1 cellular context compared by ENCODE assay signal in the genomic region with DNA sequence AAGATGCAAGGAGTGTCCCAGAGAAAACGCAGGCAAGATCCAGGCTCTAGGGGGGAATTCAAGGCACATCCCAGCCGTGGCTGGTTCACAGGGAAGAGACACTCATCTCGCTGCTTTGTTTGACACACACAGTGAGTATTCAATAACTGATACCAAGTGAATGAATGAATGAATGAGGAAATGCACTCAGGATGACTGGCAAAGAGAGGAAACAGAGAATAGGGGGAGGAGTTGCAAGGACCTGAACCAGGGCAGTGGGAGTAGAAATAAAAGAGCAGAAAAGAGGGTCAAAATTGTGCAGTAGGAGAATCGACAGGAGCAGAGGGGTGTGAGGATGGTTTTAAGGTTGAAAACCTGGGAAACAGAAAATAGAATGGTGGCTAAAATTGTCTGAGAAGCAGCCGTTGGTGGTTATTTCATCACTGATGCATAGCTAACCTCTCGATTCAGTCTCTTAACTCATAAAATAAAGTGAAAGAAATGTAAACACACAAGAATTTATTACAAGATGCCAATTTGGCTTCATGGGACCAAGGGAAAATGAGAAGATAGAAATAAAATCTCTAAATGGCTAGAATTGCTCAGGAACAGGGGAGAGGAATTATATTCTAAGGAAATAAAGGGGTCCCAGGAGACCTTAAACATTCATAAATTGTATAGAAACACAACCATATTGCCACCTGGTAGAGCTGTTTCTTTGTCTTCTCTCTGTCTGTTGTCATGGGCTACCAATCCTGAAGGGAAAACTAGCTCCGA.
TF ChIP-seq lines count a peak whose summit lies in the region.

No MANE protein-coding gene starts in this region.

TF ChIP-seq in GM23338, 12 proteins besides CTCF, POLR2A, EP300 and RAD21 (continued from another document):
- TF ChIP-seq, protein P1, sequence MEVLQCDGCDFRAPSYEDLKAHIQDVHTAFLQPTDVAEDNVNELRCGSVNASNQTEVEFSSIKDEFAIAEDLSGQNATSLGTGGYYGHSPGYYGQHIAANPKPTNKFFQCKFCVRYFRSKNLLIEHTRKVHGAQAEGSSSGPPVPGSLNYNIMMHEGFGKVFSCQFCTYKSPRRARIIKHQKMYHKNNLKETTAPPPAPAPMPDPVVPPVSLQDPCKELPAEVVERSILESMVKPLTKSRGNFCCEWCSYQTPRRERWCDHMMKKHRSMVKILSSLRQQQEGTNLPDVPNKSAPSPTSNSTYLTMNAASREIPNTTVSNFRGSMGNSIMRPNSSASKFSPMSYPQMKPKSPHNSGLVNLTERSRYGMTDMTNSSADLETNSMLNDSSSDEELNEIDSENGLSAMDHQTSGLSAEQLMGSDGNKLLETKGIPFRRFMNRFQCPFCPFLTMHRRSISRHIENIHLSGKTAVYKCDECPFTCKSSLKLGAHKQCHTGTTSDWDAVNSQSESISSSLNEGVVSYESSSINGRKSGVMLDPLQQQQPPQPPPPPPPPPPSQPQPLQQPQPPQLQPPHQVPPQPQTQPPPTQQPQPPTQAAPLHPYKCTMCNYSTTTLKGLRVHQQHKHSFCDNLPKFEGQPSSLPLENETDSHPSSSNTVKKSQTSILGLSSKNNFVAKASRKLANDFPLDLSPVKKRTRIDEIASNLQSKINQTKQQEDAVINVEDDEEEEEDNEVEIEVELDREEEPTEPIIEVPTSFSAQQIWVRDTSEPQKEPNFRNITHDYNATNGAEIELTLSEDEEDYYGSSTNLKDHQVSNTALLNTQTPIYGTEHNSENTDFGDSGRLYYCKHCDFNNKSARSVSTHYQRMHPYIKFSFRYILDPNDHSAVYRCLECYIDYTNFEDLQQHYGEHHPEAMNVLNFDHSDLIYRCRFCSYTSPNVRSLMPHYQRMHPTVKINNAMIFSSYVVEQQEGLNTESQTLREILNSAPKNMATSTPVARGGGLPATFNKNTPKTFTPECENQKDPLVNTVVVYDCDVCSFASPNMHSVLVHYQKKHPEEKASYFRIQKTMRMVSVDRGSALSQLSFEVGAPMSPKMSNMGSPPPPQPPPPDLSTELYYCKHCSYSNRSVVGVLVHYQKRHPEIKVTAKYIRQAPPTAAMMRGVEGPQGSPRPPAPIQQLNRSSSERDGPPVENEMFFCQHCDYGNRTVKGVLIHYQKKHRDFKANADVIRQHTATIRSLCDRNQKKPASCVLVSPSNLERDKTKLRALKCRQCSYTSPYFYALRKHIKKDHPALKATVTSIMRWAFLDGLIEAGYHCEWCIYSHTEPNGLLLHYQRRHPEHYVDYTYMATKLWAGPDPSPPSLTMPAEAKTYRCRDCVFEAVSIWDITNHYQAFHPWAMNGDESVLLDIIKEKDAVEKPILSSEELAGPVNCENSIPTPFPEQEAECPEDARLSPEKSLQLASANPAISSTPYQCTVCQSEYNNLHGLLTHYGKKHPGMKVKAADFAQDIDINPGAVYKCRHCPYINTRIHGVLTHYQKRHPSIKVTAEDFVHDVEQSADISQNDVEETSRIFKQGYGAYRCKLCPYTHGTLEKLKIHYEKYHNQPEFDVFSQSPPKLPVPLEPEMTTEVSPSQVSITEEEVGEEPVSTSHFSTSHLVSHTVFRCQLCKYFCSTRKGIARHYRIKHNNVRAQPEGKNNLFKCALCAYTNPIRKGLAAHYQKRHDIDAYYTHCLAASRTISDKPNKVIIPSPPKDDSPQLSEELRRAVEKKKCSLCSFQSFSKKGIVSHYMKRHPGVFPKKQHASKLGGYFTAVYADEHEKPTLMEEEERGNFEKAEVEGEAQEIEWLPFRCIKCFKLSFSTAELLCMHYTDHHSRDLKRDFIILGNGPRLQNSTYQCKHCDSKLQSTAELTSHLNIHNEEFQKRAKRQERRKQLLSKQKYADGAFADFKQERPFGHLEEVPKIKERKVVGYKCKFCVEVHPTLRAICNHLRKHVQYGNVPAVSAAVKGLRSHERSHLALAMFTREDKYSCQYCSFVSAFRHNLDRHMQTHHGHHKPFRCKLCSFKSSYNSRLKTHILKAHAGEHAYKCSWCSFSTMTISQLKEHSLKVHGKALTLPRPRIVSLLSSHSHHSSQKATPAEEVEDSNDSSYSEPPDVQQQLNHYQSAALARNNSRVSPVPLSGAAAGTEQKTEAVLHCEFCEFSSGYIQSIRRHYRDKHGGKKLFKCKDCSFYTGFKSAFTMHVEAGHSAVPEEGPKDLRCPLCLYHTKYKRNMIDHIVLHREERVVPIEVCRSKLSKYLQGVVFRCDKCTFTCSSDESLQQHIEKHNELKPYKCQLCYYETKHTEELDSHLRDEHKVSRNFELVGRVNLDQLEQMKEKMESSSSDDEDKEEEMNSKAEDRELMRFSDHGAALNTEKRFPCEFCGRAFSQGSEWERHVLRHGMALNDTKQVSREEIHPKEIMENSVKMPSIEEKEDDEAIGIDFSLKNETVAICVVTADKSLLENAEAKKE (CRISPR knock-in tag; IDR thresholded peaks at IDR 0.05): no peak
- TF ChIP-seq, protein P2, sequence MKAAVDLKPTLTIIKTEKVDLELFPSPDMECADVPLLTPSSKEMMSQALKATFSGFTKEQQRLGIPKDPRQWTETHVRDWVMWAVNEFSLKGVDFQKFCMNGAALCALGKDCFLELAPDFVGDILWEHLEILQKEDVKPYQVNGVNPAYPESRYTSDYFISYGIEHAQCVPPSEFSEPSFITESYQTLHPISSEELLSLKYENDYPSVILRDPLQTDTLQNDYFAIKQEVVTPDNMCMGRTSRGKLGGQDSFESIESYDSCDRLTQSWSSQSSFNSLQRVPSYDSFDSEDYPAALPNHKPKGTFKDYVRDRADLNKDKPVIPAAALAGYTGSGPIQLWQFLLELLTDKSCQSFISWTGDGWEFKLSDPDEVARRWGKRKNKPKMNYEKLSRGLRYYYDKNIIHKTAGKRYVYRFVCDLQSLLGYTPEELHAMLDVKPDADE (IDR thresholded peaks at IDR 0.05): no peak
- TF ChIP-seq, protein P3, sequence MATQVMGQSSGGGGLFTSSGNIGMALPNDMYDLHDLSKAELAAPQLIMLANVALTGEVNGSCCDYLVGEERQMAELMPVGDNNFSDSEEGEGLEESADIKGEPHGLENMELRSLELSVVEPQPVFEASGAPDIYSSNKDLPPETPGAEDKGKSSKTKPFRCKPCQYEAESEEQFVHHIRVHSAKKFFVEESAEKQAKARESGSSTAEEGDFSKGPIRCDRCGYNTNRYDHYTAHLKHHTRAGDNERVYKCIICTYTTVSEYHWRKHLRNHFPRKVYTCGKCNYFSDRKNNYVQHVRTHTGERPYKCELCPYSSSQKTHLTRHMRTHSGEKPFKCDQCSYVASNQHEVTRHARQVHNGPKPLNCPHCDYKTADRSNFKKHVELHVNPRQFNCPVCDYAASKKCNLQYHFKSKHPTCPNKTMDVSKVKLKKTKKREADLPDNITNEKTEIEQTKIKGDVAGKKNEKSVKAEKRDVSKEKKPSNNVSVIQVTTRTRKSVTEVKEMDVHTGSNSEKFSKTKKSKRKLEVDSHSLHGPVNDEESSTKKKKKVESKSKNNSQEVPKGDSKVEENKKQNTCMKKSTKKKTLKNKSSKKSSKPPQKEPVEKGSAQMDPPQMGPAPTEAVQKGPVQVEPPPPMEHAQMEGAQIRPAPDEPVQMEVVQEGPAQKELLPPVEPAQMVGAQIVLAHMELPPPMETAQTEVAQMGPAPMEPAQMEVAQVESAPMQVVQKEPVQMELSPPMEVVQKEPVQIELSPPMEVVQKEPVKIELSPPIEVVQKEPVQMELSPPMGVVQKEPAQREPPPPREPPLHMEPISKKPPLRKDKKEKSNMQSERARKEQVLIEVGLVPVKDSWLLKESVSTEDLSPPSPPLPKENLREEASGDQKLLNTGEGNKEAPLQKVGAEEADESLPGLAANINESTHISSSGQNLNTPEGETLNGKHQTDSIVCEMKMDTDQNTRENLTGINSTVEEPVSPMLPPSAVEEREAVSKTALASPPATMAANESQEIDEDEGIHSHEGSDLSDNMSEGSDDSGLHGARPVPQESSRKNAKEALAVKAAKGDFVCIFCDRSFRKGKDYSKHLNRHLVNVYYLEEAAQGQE (IDR thresholded peaks at IDR 0.05; ENCODE audit: unreplicated experiment): no peak
